In the genomic region with DNA sequence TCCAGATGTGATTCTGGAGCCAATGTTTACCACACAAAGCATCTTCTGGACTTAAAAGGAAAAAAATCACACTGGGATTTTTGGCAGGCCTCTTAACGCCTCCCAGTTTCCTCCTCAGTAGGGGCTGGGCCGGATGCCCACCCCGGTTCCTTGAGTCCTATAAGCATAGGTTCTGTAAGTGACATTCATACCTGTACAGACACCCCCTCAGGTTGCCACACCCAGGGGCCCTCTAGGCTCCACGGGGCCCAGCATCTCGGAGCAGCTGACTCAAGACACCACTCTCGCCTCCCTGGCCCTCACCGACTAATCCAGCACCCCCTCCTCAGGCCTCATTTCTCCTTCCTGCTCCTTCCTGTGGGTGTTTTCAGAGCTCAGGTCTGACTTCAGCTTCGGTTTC, we compare ENCODE assay signal across 13 cellular contexts.
"Had no signal": no experiment of that assay in that cellular context is flagged by ENCODE, and none has a peak within 500 bp of the region (broad histone marks: within the 10 kb centered on the region; RNA-seq: fewer than 3 reads in every experiment).

No MANE protein-coding gene starts in this region.

- H3K27ac ChIP-seq: brain microvascular endothelial cell, epithelial cell of prostate, transverse colon, VCaP had no signal

- H3K36me3 ChIP-seq: brain microvascular endothelial cell, transverse colon had no signal

- H3K4me1 Mint-ChIP-seq: activated naive CD8-positive, alpha-beta T cell treated with anti-CD3 and anti-CD28 coated beads for 36 hours had no signal

- FAIRE-seq: frontal cortex had no signal

- H3K9me3 ChIP-seq: transverse colon had no signal

- H3K4me3 Mint-ChIP-seq: activated naive CD8-positive, alpha-beta T cell treated with anti-CD3 and anti-CD28 coated beads for 36 hours; dendritic cell treated with granulocyte-macrophage colony-stimulating factor and Interleukin-4, amounts not matched to agents 40 ng/mL and 50 ng/mL, for 4 days; nephron had no signal

- H3K4me3 ChIP-seq: transverse colon had no signal

- H3K9me3 Mint-ChIP-seq: activated naive CD8-positive, alpha-beta T cell treated with anti-CD3 and anti-CD28 coated beads for 36 hours; activated T-helper 2 cell treated with anti-CD3 and anti-CD28 coated beads, Interferon-gamma antibody, Interleukin-2, Interleukin-4, amounts not matched to agents 10 μg/mL and 5 μg/mL and 100 μg/mL, durations not matched to agents 14 hours and 24 hours and 36 hours; dendritic cell treated with granulocyte-macrophage colony-stimulating factor and Interleukin-4, amounts not matched to agents 40 ng/mL and 50 ng/mL, for 4 days had no signal

- H3K4me1 ChIP-seq: transverse colon had no signal

- DNase-seq: activated naive CD8-positive, alpha-beta T cell treated with anti-CD3 and anti-CD28 coated beads for 36 hours; brain microvascular endothelial cell; effector memory CD4-positive, alpha-beta T cell; stimulated activated CD4-positive, alpha-beta T cell treated with anti-CD3 and anti-CD28 coated beads, Interleukin-12 subunit alpha, Interleukin-12 subunit beta, amount 100 ng/mL, for 4 hours; stimulated activated CD4-positive, alpha-beta T cell treated with anti-CD3 and anti-CD28 coated beads, Interleukin-4, amount 100 ng/mL, for 24 hours; stimulated activated naive CD4-positive, alpha-beta T cell; transverse colon had no signal

- H3K27me3 ChIP-seq: transverse colon had no signal

- H3K27ac Mint-ChIP-seq: activated naive CD8-positive, alpha-beta T cell treated with anti-CD3 and anti-CD28 coated beads for 36 hours; activated T-helper 2 cell treated with anti-CD3 and anti-CD28 coated beads, Interferon-gamma antibody, Interleukin-2, Interleukin-4, amounts not matched to agents 10 μg/mL and 5 μg/mL and 100 μg/mL, durations not matched to agents 14 hours and 24 hours and 36 hours; dendritic cell treated with granulocyte-macrophage colony-stimulating factor and Interleukin-4, amounts not matched to agents 40 ng/mL and 50 ng/mL, for 4 days had no signal

- H3K36me3 Mint-ChIP-seq: activated naive CD8-positive, alpha-beta T cell treated with anti-CD3 and anti-CD28 coated beads for 36 hours had no signal
